Comparison of ENCODE assay signal across 26 cellular contexts in genomic region chr1:220699044-220699443, GRCh38. TPM values are rescaled to one million over a fixed set of nuclear protein-coding genes. Genes with fewer than 3 reads are reported as not detected.
DNase-seq lines count a peak whose midpoint lies in the region; ATAC-seq, FAIRE-seq and TF ChIP-seq lines count a peak whose summit lies in the region.
"Had no signal": no experiment of that assay in that cellular context is flagged by ENCODE, and none has a peak within 500 bp of the region (broad histone marks: within the 10 kb centered on the region; RNA-seq: fewer than 3 reads in every experiment).

No MANE protein-coding gene starts in this region.

- H3K4me3 ChIP-seq in BLaER1 (no peak overlapping the region), Karpas-422 (ENCODE audit: low read length) (no peak overlapping the region), kidney (ENCODE audit: low read length in 2 of 2) (no peak overlapping the region), trophoblast cell (ENCODE audit: low read depth, low read length) (no peak overlapping the region), PC-9 (no peak overlapping the region)

- no peak overlapping the region for H4K8ac ChIP-seq in trophoblast cell (ENCODE audit: low read depth, low read length)

- H3K27ac ChIP-seq in BLaER1 (no peak overlapping the region; the same call in 1 of the 2 replicates), Karpas-422 (ENCODE audit: low read length) (peak overlapping the region; percentile 96; the same call in 1 of the 2 replicates), kidney (ENCODE audit: low read depth in 2 of 2, low read length in 2 of 2) (peak overlapping the region; percentile 5 to 10), trophoblast cell (ENCODE audit: low read depth, low read length) (no peak overlapping the region), PC-9 (no peak overlapping the region)

- no peak overlapping the region for H3K4me3 Mint-ChIP-seq in activated CD4-positive, alpha-beta T cell treated with anti-CD3 and anti-CD28 coated beads for 36 hours
- H3K4me3 Mint-ChIP-seq: CD4-positive, CD25-positive, alpha-beta regulatory T cell had no signal

- no peaks in the 10 kb centered on the region for H4K20me1 ChIP-seq in BLaER1
- H4K20me1 ChIP-seq in Karpas-422 (ENCODE audit: insufficient read depth, low read depth, low read length), result no peaks in the 10 kb centered on the region
- H4K20me1 ChIP-seq in PC-9 (ENCODE audit: insufficient read depth), result no peaks in the 10 kb centered on the region

- no peaks in the 10 kb centered on the region for H3K79me2 ChIP-seq in Karpas-422 (ENCODE audit: low read length)
- H3K79me2 ChIP-seq in trophoblast cell (ENCODE audit: control insufficient read depth, insufficient read depth, low read length, poor library complexity), result peaks cover 2% of the 10 kb centered on the region
- no peaks in the 10 kb centered on the region for H3K79me2 ChIP-seq in PC-9 (ENCODE audit: low read depth)

- intact Hi-C loops in kidney (cut with DNase I) (no loop called here), PC-9 (cut with micrococcal nuclease; ENCODE audit: unreplicated experiment) (no loop called here)
- intact Hi-C loops in activated CD4-positive, alpha-beta T cell treated with anti-CD3 and anti-CD28 coated beads for 36 hours (cut with DNase I, micrococcal nuclease), result no loop called here

- no peak overlapping the region for H2BK12ac ChIP-seq in trophoblast cell (ENCODE audit: low read length)

- H2AFZ ChIP-seq in Karpas-422 (ENCODE audit: low read length) (no peak overlapping the region), trophoblast cell (ENCODE audit: insufficient read depth, low read length, poor library complexity) (no peak overlapping the region), PC-9 (no peak overlapping the region)

- no peak overlapping the region for H3K23ac ChIP-seq in trophoblast cell (ENCODE audit: low read length)

- no peak overlapping the region for H4K91ac ChIP-seq in trophoblast cell (ENCODE audit: low read depth, low read length)

- POLR2A ChIA-PET in activated CD4-positive, alpha-beta T cell treated with anti-CD3 and anti-CD28 coated beads for 36 hours (lab: Charles Lee), result no interaction called here
- POLR2A ChIA-PET in PC-9 (lab: Charles Lee; ENCODE audit: unreplicated experiment), result no interaction called here

- no peak overlapping the region for H3K27ac Mint-ChIP-seq in activated CD4-positive, alpha-beta T cell treated with anti-CD3 and anti-CD28 coated beads for 36 hours
- H3K27ac Mint-ChIP-seq: CD4-positive, CD25-positive, alpha-beta regulatory T cell had no signal

- H3F3A ChIP-seq in PC-9 (ENCODE audit: insufficient read depth, low read depth), result no peaks in the 10 kb centered on the region; the same call in 1 of the 2 replicates

- H3K79me1 ChIP-seq in trophoblast cell (ENCODE audit: low read length), result peaks cover 7% of the 10 kb centered on the region

- H3K27me3 Mint-ChIP-seq in activated CD4-positive, alpha-beta T cell treated with anti-CD3 and anti-CD28 coated beads for 36 hours, result peaks cover 12% of the 10 kb centered on the region
- H3K27me3 Mint-ChIP-seq: CD4-positive, CD25-positive, alpha-beta regulatory T cell had no signal

- H2BK120ac ChIP-seq in trophoblast cell (ENCODE audit: insufficient read depth, low read length, poor library complexity), result no peak overlapping the region

- peaks cover 41% of the 10 kb centered on the region for H3K4me1 ChIP-seq in BLaER1
- H3K4me1 ChIP-seq in Karpas-422 (ENCODE audit: low read length), result peaks cover 74% of the 10 kb centered on the region
- H3K4me1 ChIP-seq in kidney (ENCODE audit: control insufficient read depth in 1 of 2, insufficient read depth in 1 of 2, low read depth in 1 of 2, low read length in 2 of 2), result peaks cover 20 to 29% of the 10 kb centered on the region in 2 donors
- peaks cover 16 to 19% of the 10 kb centered on the region in 2 experiments for H3K4me1 ChIP-seq in trophoblast cell (ENCODE audit: control insufficient read depth in 1 of 2, insufficient read depth in 2 of 2, low read length in 2 of 2)
- peaks cover 8% of the 10 kb centered on the region; the same call in 1 of the 2 replicates for H3K4me1 ChIP-seq in PC-9 (replicated peaks; ENCODE audit: insufficient read depth)
- H3K4me1 ChIP-seq: BE2C had no signal

- no peak overlapping the region for H2BK5ac ChIP-seq in trophoblast cell (ENCODE audit: low read depth, low read length, poor library complexity)

- peaks cover 14% of the 10 kb centered on the region for H3K9me3 ChIP-seq in BLaER1
- H3K9me3 ChIP-seq in Karpas-422 (ENCODE audit: low read length), result no peaks in the 10 kb centered on the region
- H3K9me3 ChIP-seq in kidney (ENCODE audit: control insufficient read depth in 1 of 2, low read length in 2 of 2), result no peaks in the 10 kb centered on the region
- peaks cover 4% of the 10 kb centered on the region for H3K9me3 ChIP-seq in trophoblast cell (ENCODE audit: insufficient read depth, low read depth, low read length)
- no peaks in the 10 kb centered on the region for H3K9me3 ChIP-seq in PC-9 (ENCODE audit: insufficient read depth, low read depth)
- H3K9me3 ChIP-seq: BE2C had no signal

- H3K4me1 Mint-ChIP-seq in activated CD4-positive, alpha-beta T cell treated with anti-CD3 and anti-CD28 coated beads for 36 hours, result no peaks in the 10 kb centered on the region
- H3K4me1 Mint-ChIP-seq: CD4-positive, CD25-positive, alpha-beta regulatory T cell had no signal

- DNase-seq in Karpas-422 (no peak), kidney (no peak), trophoblast cell (peak; percentile 25 to 40), NCI-H345 treated with DMSO at 0.1 percent for 48 hours (lab: John Stamatoyannopoulos, UW; ENCODE audit: unreplicated experiment) (no peak), PC-9 (no peak)
- no peak for DNase-seq in activated CD4-positive, alpha-beta T cell treated with anti-CD3 and anti-CD28 coated beads for 36 hours
- DNase-seq: 8988T; ACHN; BE2C; CD4-positive, CD25-positive, alpha-beta regulatory T cell; DMS153; DND-41; IMR-90; KG1; NCI-H1092; NCI-H1417 treated with DMSO at 0.1 percent for 48 hours; NCI-H1694 treated with DMSO at 0.1 percent for 48 hours; NCI-H2081; NCI-H2171; NCI-H226; NCI-H510A treated with DMSO at 0.1 percent for 48 hours; NCI-H748 treated with DMSO at 0.1 percent for 48 hours; PC-3 had no signal

- H3K18ac ChIP-seq in trophoblast cell (ENCODE audit: low read length), result no peak overlapping the region

- TF ChIP-seq CTCF in kidney (IDR thresholded peaks at IDR 0.05; ENCODE audit: borderline replicate concordance, extremely low read depth, insufficient read depth) (no peak), PC-9 (conservative IDR thresholded peaks at IDR 0.05) (no peak)

- WGBS in trophoblast cell (ENCODE audit: extremely low coverage, insufficient coverage, insufficient read length), result no CpG with 5 or more reads among the region's 3 CpGs

- no peak overlapping the region for H2AK5ac ChIP-seq in trophoblast cell (ENCODE audit: low read length)

- H3K36me3 ChIP-seq in BLaER1, result no peaks in the 10 kb centered on the region
- H3K36me3 ChIP-seq in Karpas-422 (ENCODE audit: insufficient read depth, low read length), result no peaks in the 10 kb centered on the region
- peaks cover 0 to 5% of the 10 kb centered on the region in 2 donors for H3K36me3 ChIP-seq in kidney (ENCODE audit: control insufficient read depth in 1 of 2, insufficient read depth in 2 of 2, low read length in 2 of 2)
- H3K36me3 ChIP-seq in trophoblast cell (ENCODE audit: control insufficient read depth in 1 of 2, insufficient read depth in 2 of 2, low read length in 2 of 2), result peaks cover 8 to 14% of the 10 kb centered on the region in 2 experiments
- no peaks in the 10 kb centered on the region for H3K36me3 ChIP-seq in PC-9 (ENCODE audit: low read depth)
- H3K36me3 ChIP-seq: BE2C had no signal

- no peaks in the 10 kb centered on the region for H3K36me3 Mint-ChIP-seq in activated CD4-positive, alpha-beta T cell treated with anti-CD3 and anti-CD28 coated beads for 36 hours (ENCODE audit: low read depth)
- H3K36me3 Mint-ChIP-seq: CD4-positive, CD25-positive, alpha-beta regulatory T cell had no signal

- FAIRE-seq in kidney (lab: Jason Lieb, UNC), result no peak
- FAIRE-seq: H54 had no signal

- no peaks in the 10 kb centered on the region for H3K9me3 Mint-ChIP-seq in activated CD4-positive, alpha-beta T cell treated with anti-CD3 and anti-CD28 coated beads for 36 hours (ENCODE audit: low read depth)
- H3K9me3 Mint-ChIP-seq: CD4-positive, CD25-positive, alpha-beta regulatory T cell had no signal

- H4K12ac ChIP-seq in trophoblast cell (ENCODE audit: low read depth, low read length), result no peak overlapping the region

- BruUV-seq in PC-9 (replicated peaks; lab: Mats Ljungman, UMichigan), result no TSS peak

- H3K9ac ChIP-seq in BLaER1 (no peak overlapping the region), Karpas-422 (ENCODE audit: low read length) (peak overlapping the region; percentile 48), kidney (ENCODE audit: low read length in 2 of 2) (no peak overlapping the region), trophoblast cell (ENCODE audit: low read length) (no peak overlapping the region)

- no peak overlapping the region for H3K4ac ChIP-seq in trophoblast cell (ENCODE audit: low read depth, low read length)

- no peaks in the 10 kb centered on the region for H3K9me2 ChIP-seq in Karpas-422 (replicated peaks; ENCODE audit: insufficient read depth, low read length)
- no peaks in the 10 kb centered on the region for H3K9me2 ChIP-seq in PC-9 (ENCODE audit: insufficient read depth)

- CTCF ChIA-PET in activated CD4-positive, alpha-beta T cell treated with anti-CD3 and anti-CD28 coated beads for 36 hours (lab: Charles Lee), result interaction anchor here (1.2 kb wide), 1 partner anchor 34 kb away, joined by 5 read pairs; no protein-coding TSS in a partner anchor
- CTCF ChIA-PET in PC-9 (lab: Charles Lee), result no interaction called here

- H3K14ac ChIP-seq in trophoblast cell (ENCODE audit: low read length), result no peak overlapping the region

- no peak for ATAC-seq in activated CD4-positive, alpha-beta T cell treated with anti-CD3 and anti-CD28 coated beads for 36 hours
- ATAC-seq: PC-3, Right ventricle myocardium inferior had no signal

- H3K4me2 ChIP-seq in BLaER1, result peak overlapping the region; percentile 42
- H3K4me2 ChIP-seq in Karpas-422 (ENCODE audit: low read depth, low read length, poor library complexity, severe bottlenecking), result no peak overlapping the region
- no peak overlapping the region for H3K4me2 ChIP-seq in trophoblast cell (ENCODE audit: low read length)
- no peak overlapping the region for H3K4me2 ChIP-seq in PC-9

- no peaks in the 10 kb centered on the region for H3K27me3 ChIP-seq in BLaER1
- H3K27me3 ChIP-seq in Karpas-422 (ENCODE audit: low read length), result no peaks in the 10 kb centered on the region
- H3K27me3 ChIP-seq in trophoblast cell (ENCODE audit: insufficient read depth, low read length), result no peaks in the 10 kb centered on the region
- H3K27me3 ChIP-seq in PC-9 (ENCODE audit: insufficient read depth, low read depth), result no peaks in the 10 kb centered on the region
- H3K27me3 ChIP-seq: BE2C had no signal

RNA-seq across cellular contexts. Expression of gene C1orf115, which starts 8.9 kb away (rescaled TPM):
- total RNA-seq in Karpas-422 (2014; rRNA removed; shearing (Covaris generic); ENCODE audit: low replicate concordance), result 0.11 TPM in 1 of 2 replicates, not detected in the other
- total RNA-seq in kidney (29.0 TPM), PC-9 (2021) (5.6 and 6.5 TPM in 2 replicates)
- 53.8 TPM for polyA plus RNA-seq in kidney (ENCODE audit: insufficient read depth, low read depth, low replicate concordance)
- 37.0 and 40.6 TPM in 2 replicates for polyA plus RNA-seq in trophoblast cell (2013)
- under 1 TPM; 0.63 to 0.78 TPM for total RNA-seq in activated CD4-positive, alpha-beta T cell treated with anti-CD3 and anti-CD28 coated beads for 36 hours

RNA-seq across cellular contexts. Expression of gene MTARC2, which starts 49.1 kb away (rescaled TPM):
- 0.48 TPM in 1 of 2 replicates, not detected in the other for total RNA-seq in Karpas-422 (2014; rRNA removed; shearing (Covaris generic); ENCODE audit: low replicate concordance)
- total RNA-seq in kidney (28.6 TPM), PC-9 (2021) (23.1 and 32.2 TPM in 2 replicates)
- 95.2 TPM for polyA plus RNA-seq in kidney (ENCODE audit: insufficient read depth, low read depth, low replicate concordance)
- 5.5 and 5.6 TPM in 2 replicates for polyA plus RNA-seq in trophoblast cell (2013)
- not detected for total RNA-seq in activated CD4-positive, alpha-beta T cell treated with anti-CD3 and anti-CD28 coated beads for 36 hours
- total RNA-seq: CD4-positive, CD25-positive, alpha-beta regulatory T cell had no signal
- polyA plus RNA-seq: CD4-positive, CD25-positive, alpha-beta regulatory T cell had no signal

Comparison
In these comparisons a context has a peak if more than half of its experiments do, and no peak if none do; other contexts are left out.
1. H3K27ac ChIP-seq: peak in Karpas-422 (single experiment) and kidney (2 of 2); none in BLaER1 (single experiment), trophoblast cell (single experiment) and PC-9 (single experiment).
2. DNase-seq: peak in trophoblast cell (2 of 2); none in Karpas-422 (single experiment), kidney (single experiment), NCI-H345 treated with DMSO at 0.1 percent for 48 hours (single experiment), activated CD4-positive, alpha-beta T cell treated with anti-CD3 and anti-CD28 coated beads for 36 hours (single experiment) and PC-9 (0 of 2).
3. RNA of gene MTARC2, which starts 49.1 kb away (total RNA-seq): 28.6 TPM in kidney (single experiment) and 23.1 to 32.2 TPM in PC-9; 0.48 TPM in Karpas-422 and not detected in activated CD4-positive, alpha-beta T cell treated with anti-CD3 and anti-CD28 coated beads for 36 hours; every median in the first group is over 10 times any median in the second.